In the genomic region with DNA sequence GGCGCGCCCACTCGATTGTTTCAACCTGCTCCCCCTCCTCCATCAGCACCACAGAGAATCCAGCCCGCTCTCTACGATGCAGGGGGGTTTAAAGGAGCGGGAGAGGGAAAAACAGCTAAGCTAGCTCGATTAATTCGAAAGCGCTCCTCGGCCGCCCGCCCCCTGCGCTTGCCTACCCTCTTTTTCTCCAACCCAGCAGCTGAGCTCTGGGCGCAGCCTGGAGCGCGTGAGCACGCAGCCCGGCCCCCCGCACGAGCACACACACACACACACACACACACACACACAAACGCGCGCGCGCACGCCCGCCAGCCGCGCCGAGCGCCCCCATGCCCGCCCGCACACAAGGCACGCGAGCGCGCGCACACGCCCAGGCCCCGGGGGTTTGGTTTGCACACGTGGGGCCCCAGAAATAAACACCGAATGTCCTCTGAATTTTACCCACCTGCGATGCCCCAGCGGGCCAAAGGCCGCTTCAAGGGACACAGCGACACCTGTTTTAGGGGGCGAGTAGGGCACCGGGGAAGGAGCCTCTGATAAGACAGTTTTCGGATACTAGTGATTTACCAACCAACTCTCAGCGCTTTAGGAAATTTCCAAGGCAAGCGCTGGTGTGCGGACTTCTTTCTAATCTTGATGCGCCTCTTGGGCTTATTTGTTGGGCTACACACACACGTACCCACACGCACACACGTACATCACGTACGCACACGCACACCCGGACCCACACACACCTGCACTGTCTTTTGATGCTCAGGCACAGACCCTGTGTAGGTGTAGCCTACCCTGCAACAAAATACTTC, we compare ENCODE assay signal across 1 cellular context.
A peak's percentile ranks its signal among the peaks of the same experiment; 100 is the strongest.
TF ChIP-seq lines count a peak whose summit lies in the region.

No MANE protein-coding gene starts in this region.

TF ChIP-seq in HEK293, 187 proteins besides CTCF, POLR2A, EP300 and RAD21 (continued from another document and continues in another):
- TF ChIP-seq, protein P1, sequence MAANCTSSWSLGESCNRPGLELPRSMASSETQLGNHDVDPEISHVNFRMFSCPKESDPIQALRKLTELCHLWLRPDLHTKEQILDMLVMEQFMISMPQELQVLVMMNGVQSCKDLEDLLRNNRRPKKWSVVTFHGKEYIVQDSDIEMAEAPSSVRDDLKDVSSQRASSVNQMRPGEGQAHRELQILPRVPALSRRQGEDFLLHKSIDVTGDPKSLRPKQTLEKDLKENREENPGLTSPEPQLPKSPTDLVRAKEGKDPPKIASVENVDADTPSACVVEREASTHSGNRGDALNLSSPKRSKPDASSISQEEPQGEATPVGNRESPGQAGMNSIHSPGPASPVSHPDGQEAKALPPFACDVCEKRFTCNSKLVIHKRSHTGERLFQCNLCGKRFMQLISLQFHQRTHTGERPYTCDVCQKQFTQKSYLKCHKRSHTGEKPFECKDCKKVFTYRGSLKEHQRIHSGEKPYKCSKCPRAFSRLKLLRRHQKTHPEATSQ (tag by site-specific recombination; IDR thresholded peaks at IDR 0.05), result peak; percentile 72; the same call in 1 of the 2 replicates
- TF ChIP-seq, protein P2, sequence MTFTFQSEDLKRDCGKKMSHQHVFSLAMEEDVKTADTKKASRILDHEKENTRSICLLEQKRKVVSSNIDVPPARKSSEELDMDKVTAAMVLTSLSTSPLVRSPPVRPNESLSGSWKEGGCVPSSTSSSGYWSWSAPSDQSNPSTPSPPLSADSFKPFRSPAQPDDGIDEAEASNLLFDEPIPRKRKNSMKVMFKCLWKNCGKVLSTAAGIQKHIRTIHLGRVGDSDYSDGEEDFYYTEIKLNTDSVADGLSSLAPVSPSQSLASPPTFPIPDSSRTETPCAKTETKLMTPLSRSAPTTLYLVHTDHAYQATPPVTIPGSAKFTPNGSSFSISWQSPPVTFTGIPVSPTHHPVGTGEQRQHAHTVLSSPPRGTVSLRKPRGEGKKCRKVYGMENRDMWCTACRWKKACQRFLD (tag by site-specific recombination; IDR thresholded peaks at IDR 0.05), result no peak
- TF ChIP-seq, protein P3, sequence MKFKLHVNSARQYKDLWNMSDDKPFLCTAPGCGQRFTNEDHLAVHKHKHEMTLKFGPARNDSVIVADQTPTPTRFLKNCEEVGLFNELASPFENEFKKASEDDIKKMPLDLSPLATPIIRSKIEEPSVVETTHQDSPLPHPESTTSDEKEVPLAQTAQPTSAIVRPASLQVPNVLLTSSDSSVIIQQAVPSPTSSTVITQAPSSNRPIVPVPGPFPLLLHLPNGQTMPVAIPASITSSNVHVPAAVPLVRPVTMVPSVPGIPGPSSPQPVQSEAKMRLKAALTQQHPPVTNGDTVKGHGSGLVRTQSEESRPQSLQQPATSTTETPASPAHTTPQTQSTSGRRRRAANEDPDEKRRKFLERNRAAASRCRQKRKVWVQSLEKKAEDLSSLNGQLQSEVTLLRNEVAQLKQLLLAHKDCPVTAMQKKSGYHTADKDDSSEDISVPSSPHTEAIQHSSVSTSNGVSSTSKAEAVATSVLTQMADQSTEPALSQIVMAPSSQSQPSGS (tag by site-specific recombination; IDR thresholded peaks at IDR 0.05; ENCODE audit: low read depth), result no peak
- TF ChIP-seq ZNF16 (tag by site-specific recombination; IDR thresholded peaks at IDR 0.05; ENCODE audit: low read depth) (no peak), TRIM28 (IDR thresholded peaks at IDR 0.05; ENCODE audit: borderline replicate concordance, low read length) (no peak), ZNF654 (tag by site-specific recombination; IDR thresholded peaks at IDR 0.05; ENCODE audit: low read depth) (no peak), ZNF391 (tag by site-specific recombination; IDR thresholded peaks at IDR 0.05; ENCODE audit: borderline replicate concordance, low read depth) (peak; percentile 68; the same call in 1 of the 2 replicates), ZNF843 (tag by site-specific recombination; IDR thresholded peaks at IDR 0.05) (peak; percentile 27; the same call in 1 of the 2 replicates), ZNF423 (tag by site-specific recombination; IDR thresholded peaks at IDR 0.05) (peak; percentile 21; the same call in 1 of the 2 replicates), ZNF626 (tag by site-specific recombination; IDR thresholded peaks at IDR 0.05) (no peak), ZNF561 (tag by site-specific recombination; IDR thresholded peaks at IDR 0.05; ENCODE audit: borderline replicate concordance) (peak; percentile 91; the same call in 1 of the 2 replicates), ZNF776 (tag by site-specific recombination; IDR thresholded peaks at IDR 0.05; ENCODE audit: borderline replicate concordance) (no peak), ZFP37 (tag by site-specific recombination; IDR thresholded peaks at IDR 0.05) (no peak), WT1 (tag by site-specific recombination; IDR thresholded peaks at IDR 0.05) (peak; percentile 28), ZNF350 (tag by site-specific recombination; IDR thresholded peaks at IDR 0.05) (no peak), ZNF544 (tag by site-specific recombination; IDR thresholded peaks at IDR 0.05) (no peak), ZSCAN16 (tag by site-specific recombination; IDR thresholded peaks at IDR 0.05) (no peak), GLIS2 (tag by site-specific recombination; IDR thresholded peaks at IDR 0.05) (peak; percentile 95; the same call in 1 of the 2 replicates), ZNF830 (tag by site-specific recombination; IDR thresholded peaks at IDR 0.05; ENCODE audit: low read depth) (no peak), ZBTB48 (tag by site-specific recombination; IDR thresholded peaks at IDR 0.05) (peak; percentile 29), GLI4 (tag by site-specific recombination; IDR thresholded peaks at IDR 0.05) (no peak), ZXDB (tag by site-specific recombination; IDR thresholded peaks at IDR 0.05) (no peak; the same call in 1 of the 2 replicates), ZNF701 (tag by site-specific recombination; IDR thresholded peaks at IDR 0.05) (no peak), ZNF510 (tag by site-specific recombination; IDR thresholded peaks at IDR 0.05; ENCODE audit: insufficient replicate concordance) (no peak), SCRT1 (tag by site-specific recombination; IDR thresholded peaks at IDR 0.05; ENCODE audit: borderline replicate concordance) (no peak), ZNF366 (tag by site-specific recombination; conservative IDR thresholded peaks at IDR 0.05) (no peak), RBAK (tag by site-specific recombination; IDR thresholded peaks at IDR 0.05) (no peak), ZNF302 (tag by site-specific recombination; IDR thresholded peaks at IDR 0.05; ENCODE audit: low read depth) (no peak), ZNF132 (tag by site-specific recombination; IDR thresholded peaks at IDR 0.05; ENCODE audit: borderline replicate concordance) (no peak), ZNF560 (tag by site-specific recombination; IDR thresholded peaks at IDR 0.05; ENCODE audit: borderline replicate concordance) (no peak), BCL11B (tag by site-specific recombination; IDR thresholded peaks at IDR 0.05; ENCODE audit: low read depth) (no peak), KLF8 (tag by site-specific recombination; IDR thresholded peaks at IDR 0.05) (no peak; the same call in 1 of the 2 replicates), ZNF292 (tag by site-specific recombination; IDR thresholded peaks at IDR 0.05; ENCODE audit: borderline replicate concordance, low read depth) (no peak), KLF9 (tag by site-specific recombination; IDR thresholded peaks at IDR 0.05; ENCODE audit: low read depth) (no peak; the same call in 1 of the 2 replicates), ZNF311 (tag by site-specific recombination; IDR thresholded peaks at IDR 0.05; ENCODE audit: borderline replicate concordance) (no peak), ZNF529 (tag by site-specific recombination; IDR thresholded peaks at IDR 0.05; ENCODE audit: insufficient replicate concordance) (no peak)
- TF ChIP-seq, protein P4, sequence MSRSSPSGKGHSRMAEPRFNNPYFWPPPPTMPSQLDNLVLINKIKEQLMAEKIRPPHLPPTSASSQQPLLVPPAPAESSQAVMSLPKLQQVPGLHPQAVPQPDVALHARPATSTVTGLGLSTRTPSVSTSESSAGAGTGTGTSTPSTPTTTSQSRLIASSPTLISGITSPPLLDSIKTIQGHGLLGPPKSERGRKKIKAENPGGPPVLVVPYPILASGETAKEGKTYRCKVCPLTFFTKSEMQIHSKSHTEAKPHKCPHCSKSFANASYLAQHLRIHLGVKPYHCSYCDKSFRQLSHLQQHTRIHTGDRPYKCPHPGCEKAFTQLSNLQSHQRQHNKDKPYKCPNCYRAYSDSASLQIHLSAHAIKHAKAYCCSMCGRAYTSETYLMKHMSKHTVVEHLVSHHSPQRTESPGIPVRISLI (tag by site-specific recombination; IDR thresholded peaks at IDR 0.05), result no peak
- TF ChIP-seq, protein P5, sequence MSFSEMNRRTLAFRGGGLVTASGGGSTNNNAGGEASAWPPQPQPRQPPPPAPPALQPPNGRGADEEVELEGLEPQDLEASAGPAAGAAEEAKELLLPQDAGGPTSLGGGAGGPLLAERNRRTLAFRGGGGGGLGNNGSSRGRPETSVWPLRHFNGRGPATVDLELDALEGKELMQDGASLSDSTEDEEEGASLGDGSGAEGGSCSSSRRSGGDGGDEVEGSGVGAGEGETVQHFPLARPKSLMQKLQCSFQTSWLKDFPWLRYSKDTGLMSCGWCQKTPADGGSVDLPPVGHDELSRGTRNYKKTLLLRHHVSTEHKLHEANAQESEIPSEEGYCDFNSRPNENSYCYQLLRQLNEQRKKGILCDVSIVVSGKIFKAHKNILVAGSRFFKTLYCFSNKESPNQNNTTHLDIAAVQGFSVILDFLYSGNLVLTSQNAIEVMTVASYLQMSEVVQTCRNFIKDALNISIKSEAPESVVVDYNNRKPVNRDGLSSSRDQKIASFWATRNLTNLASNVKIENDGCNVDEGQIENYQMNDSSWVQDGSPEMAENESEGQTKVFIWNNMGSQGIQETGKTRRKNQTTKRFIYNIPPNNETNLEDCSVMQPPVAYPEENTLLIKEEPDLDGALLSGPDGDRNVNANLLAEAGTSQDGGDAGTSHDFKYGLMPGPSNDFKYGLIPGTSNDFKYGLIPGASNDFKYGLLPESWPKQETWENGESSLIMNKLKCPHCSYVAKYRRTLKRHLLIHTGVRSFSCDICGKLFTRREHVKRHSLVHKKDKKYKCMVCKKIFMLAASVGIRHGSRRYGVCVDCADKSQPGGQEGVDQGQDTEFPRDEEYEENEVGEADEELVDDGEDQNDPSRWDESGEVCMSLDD (tag by site-specific recombination; IDR thresholded peaks at IDR 0.05), result peak; percentile 90
- TF ChIP-seq, protein P6, sequence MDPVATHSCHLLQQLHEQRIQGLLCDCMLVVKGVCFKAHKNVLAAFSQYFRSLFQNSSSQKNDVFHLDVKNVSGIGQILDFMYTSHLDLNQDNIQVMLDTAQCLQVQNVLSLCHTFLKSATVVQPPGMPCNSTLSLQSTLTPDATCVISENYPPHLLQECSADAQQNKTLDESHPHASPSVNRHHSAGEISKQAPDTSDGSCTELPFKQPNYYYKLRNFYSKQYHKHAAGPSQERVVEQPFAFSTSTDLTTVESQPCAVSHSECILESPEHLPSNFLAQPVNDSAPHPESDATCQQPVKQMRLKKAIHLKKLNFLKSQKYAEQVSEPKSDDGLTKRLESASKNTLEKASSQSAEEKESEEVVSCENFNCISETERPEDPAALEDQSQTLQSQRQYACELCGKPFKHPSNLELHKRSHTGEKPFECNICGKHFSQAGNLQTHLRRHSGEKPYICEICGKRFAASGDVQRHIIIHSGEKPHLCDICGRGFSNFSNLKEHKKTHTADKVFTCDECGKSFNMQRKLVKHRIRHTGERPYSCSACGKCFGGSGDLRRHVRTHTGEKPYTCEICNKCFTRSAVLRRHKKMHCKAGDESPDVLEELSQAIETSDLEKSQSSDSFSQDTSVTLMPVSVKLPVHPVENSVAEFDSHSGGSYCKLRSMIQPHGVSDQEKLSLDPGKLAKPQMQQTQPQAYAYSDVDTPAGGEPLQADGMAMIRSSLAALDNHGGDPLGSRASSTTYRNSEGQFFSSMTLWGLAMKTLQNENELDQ (tag by site-specific recombination; IDR thresholded peaks at IDR 0.05; ENCODE audit: low read depth), result no peak
- TF ChIP-seq, protein P7, sequence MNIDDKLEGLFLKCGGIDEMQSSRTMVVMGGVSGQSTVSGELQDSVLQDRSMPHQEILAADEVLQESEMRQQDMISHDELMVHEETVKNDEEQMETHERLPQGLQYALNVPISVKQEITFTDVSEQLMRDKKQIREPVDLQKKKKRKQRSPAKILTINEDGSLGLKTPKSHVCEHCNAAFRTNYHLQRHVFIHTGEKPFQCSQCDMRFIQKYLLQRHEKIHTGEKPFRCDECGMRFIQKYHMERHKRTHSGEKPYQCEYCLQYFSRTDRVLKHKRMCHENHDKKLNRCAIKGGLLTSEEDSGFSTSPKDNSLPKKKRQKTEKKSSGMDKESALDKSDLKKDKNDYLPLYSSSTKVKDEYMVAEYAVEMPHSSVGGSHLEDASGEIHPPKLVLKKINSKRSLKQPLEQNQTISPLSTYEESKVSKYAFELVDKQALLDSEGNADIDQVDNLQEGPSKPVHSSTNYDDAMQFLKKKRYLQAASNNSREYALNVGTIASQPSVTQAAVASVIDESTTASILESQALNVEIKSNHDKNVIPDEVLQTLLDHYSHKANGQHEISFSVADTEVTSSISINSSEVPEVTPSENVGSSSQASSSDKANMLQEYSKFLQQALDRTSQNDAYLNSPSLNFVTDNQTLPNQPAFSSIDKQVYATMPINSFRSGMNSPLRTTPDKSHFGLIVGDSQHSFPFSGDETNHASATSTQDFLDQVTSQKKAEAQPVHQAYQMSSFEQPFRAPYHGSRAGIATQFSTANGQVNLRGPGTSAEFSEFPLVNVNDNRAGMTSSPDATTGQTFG (tag by site-specific recombination; IDR thresholded peaks at IDR 0.05; ENCODE audit: borderline replicate concordance), result no peak
- TF ChIP-seq, protein P8, sequence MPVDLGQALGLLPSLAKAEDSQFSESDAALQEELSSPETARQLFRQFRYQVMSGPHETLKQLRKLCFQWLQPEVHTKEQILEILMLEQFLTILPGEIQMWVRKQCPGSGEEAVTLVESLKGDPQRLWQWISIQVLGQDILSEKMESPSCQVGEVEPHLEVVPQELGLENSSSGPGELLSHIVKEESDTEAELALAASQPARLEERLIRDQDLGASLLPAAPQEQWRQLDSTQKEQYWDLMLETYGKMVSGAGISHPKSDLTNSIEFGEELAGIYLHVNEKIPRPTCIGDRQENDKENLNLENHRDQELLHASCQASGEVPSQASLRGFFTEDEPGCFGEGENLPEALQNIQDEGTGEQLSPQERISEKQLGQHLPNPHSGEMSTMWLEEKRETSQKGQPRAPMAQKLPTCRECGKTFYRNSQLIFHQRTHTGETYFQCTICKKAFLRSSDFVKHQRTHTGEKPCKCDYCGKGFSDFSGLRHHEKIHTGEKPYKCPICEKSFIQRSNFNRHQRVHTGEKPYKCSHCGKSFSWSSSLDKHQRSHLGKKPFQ (tag by site-specific recombination; IDR thresholded peaks at IDR 0.05), result no peak
- TF ChIP-seq, protein P9, sequence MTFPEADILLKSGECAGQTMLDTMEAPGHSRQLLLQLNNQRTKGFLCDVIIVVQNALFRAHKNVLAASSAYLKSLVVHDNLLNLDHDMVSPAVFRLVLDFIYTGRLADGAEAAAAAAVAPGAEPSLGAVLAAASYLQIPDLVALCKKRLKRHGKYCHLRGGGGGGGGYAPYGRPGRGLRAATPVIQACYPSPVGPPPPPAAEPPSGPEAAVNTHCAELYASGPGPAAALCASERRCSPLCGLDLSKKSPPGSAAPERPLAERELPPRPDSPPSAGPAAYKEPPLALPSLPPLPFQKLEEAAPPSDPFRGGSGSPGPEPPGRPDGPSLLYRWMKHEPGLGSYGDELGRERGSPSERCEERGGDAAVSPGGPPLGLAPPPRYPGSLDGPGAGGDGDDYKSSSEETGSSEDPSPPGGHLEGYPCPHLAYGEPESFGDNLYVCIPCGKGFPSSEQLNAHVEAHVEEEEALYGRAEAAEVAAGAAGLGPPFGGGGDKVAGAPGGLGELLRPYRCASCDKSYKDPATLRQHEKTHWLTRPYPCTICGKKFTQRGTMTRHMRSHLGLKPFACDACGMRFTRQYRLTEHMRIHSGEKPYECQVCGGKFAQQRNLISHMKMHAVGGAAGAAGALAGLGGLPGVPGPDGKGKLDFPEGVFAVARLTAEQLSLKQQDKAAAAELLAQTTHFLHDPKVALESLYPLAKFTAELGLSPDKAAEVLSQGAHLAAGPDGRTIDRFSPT (tag by site-specific recombination; IDR thresholded peaks at IDR 0.05), result peak; percentile 69; the same call in 1 of the 2 replicates
